23 cellular contexts compared by ENCODE assay signal in genomic region chr2:191374366-191374765, GRCh38.
"Had no signal": no experiment of that assay in that cellular context is flagged by ENCODE, and none has a peak within 500 bp of the region (broad histone marks: within the 10 kb centered on the region; RNA-seq: fewer than 3 reads in every experiment).

No MANE protein-coding gene starts in this region.

- ATAC-seq: activated T-cell treated with anti-CD3 and anti-CD28 coated beads, Interleukin-2, amount 50 U/mL, for 4 hours; natural killer cell; stimulated activated naive CD8-positive, alpha-beta T cell treated with anti-CD3 and anti-CD28 coated beads, Interleukin-15, Interleukin-2, amounts not matched to agents 100 U/mL and 50 U/mL, for 24 hours; upper lobe of right lung had no signal

- H3K27ac ChIP-seq: adrenal gland, colonic mucosa, left ventricle myocardium inferior, upper lobe of right lung, VCaP had no signal

- H3K4me3 Mint-ChIP-seq: activated CD4-positive, alpha-beta T cell treated with anti-CD3 and anti-CD28 coated beads, Interleukin-2, amount 10 ng/mL, durations not matched to agents 7 days and 5 days; activated naive CD8-positive, alpha-beta T cell; activated T-cell treated with anti-CD3 and anti-CD28 coated beads, Interleukin-2, amount 50 U/mL, for 4 hours; endodermal cell; natural killer cell had no signal

- H3K9me3 Mint-ChIP-seq: activated CD4-positive, alpha-beta T cell treated with anti-CD3 and anti-CD28 coated beads, Interleukin-2, amount 10 ng/mL, durations not matched to agents 7 days and 5 days; activated T-cell treated with anti-CD3 and anti-CD28 coated beads, Interleukin-2, amount 50 U/mL, for 4 hours; activated T-helper 2 cell treated with anti-CD3 and anti-CD28 coated beads, Interferon-gamma antibody, Interleukin-2, Interleukin-4, amounts not matched to agents 10 μg/mL and 5 μg/mL and 100 μg/mL, durations not matched to agents 14 hours and 24 hours and 36 hours; endodermal cell; natural killer cell had no signal

- H3K4me3 ChIP-seq: adrenal gland, colonic mucosa, left ventricle myocardium inferior, upper lobe of right lung had no signal

- H3K36me3 ChIP-seq: adrenal gland, colonic mucosa had no signal

- H3K27me3 Mint-ChIP-seq: activated CD4-positive, alpha-beta T cell treated with anti-CD3 and anti-CD28 coated beads, Interleukin-2, amount 10 ng/mL, durations not matched to agents 7 days and 5 days; progenitor cell of endocrine pancreas had no signal

- H3K9me3 ChIP-seq: adrenal gland, colonic mucosa, left ventricle myocardium inferior, upper lobe of right lung had no signal

- H3K27ac Mint-ChIP-seq: activated CD4-positive, alpha-beta T cell treated with anti-CD3 and anti-CD28 coated beads, Interleukin-2, amount 10 ng/mL, durations not matched to agents 7 days and 5 days; activated naive CD8-positive, alpha-beta T cell; activated T-helper 2 cell treated with anti-CD3 and anti-CD28 coated beads, Interferon-gamma antibody, Interleukin-2, Interleukin-4, amounts not matched to agents 10 μg/mL and 5 μg/mL and 100 μg/mL, durations not matched to agents 14 hours and 24 hours and 36 hours; endodermal cell; natural killer cell; progenitor cell of endocrine pancreas had no signal

- DNase-seq: activated CD4-positive, alpha-beta T cell treated with anti-CD3 and anti-CD28 coated beads, Interleukin-2, amount 10 ng/mL, durations not matched to agents 7 days and 5 days; activated CD4-positive, CD25-positive, alpha-beta regulatory T cell treated with anti-CD3 and anti-CD28 coated beads, Interleukin-2, amount 50 U/mL, for 72 hours; activated CD8-positive, alpha-beta memory T cell treated with anti-CD3 and anti-CD28 coated beads for 24 hours; activated CD8-positive, alpha-beta memory T cell treated with anti-CD3 and anti-CD28 coated beads, Interleukin-2, amount 50 U/mL, for 4 hours; activated naive CD4-positive, alpha-beta T cell; activated T-cell treated with anti-CD3 and anti-CD28 coated beads, Interleukin-2, amount 50 U/mL, for 4 hours; adrenal gland; colonic mucosa; endodermal cell; hippocampal formation; left ventricle myocardium inferior; mammary epithelial cell; midbrain; natural killer cell; retina; stimulated activated CD4-positive, alpha-beta T cell treated with anti-CD3 and anti-CD28 coated beads, Interleukin-12 subunit alpha, Interleukin-12 subunit beta, amount 100 ng/mL, for 4 hours; stimulated activated CD4-positive, alpha-beta T cell treated with anti-CD3 and anti-CD28 coated beads, Interleukin-4, amount 100 ng/mL, for 4 hours; stimulated activated naive CD8-positive, alpha-beta T cell treated with anti-CD3 and anti-CD28 coated beads, Interleukin-15, Interleukin-2, amounts not matched to agents 100 U/mL and 50 U/mL, for 24 hours; upper lobe of right lung had no signal

- H3K27me3 ChIP-seq: adrenal gland, colonic mucosa, upper lobe of right lung had no signal

- H3K4me1 Mint-ChIP-seq: natural killer cell had no signal

- H3K36me3 Mint-ChIP-seq: natural killer cell had no signal
